Comparison of ENCODE assay signal across 9 cellular contexts in the genomic region with DNA sequence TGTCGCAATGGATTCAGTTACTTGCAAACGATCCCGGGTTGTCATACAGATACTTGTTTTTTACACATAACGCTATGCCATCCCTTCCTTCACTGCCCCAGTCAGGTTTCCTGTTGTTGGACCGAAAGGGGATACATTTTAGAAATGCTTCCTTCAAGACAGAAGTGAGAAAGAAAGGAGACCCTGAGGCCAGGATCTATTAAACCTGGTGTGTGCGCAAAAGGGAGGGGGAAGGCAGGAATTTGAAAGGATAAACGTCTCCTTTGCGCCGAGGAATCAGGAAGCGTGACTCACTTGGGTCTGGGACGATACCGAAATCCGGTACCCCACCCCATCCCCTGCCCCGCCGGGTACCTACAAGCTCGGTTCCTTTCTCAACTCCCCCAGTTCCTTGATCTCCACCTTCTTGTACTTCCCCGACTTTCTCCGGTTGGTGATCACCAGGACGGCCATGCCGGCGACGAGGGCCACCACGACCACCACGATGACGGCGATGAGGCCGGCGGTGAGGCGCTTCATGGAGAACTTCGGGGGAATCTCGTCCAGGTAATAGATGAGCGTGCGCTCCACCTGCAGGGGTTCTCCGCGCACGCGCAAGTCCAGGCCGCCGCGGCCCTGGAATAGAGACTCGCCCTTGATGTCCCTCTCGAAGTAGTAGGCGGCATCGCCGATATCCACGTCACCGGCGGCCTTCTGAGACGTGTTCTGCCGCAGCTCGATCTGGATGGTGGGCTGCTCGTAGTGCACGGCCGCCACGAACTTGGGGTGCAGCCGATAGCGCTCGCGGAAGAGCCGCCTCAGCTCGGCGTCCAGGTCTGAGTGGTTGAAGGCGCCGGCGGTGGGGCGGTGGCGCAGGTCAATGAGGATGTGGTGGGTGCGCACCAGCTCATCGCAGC. TPM values are rescaled to one million over a fixed set of nuclear protein-coding genes. Genes with fewer than 3 reads are reported as not detected.
DNase-seq lines count a peak whose midpoint lies in the region; ATAC-seq and TF ChIP-seq lines count a peak whose summit lies in the region.
"Had no signal": no experiment of that assay in that cellular context is flagged by ENCODE, and none has a peak within 500 bp of the region (broad histone marks: within the 10 kb centered on the region; RNA-seq: fewer than 3 reads in every experiment).

No MANE protein-coding gene starts in this region.

- H3K9me3 Mint-ChIP-seq in activated CD4-positive, alpha-beta memory T cell treated with anti-CD3 and anti-CD28 coated beads, Interleukin-2, amount 10 ng/mL, durations not matched to agents 7 days and 5 days = no peaks in the 10 kb centered on the region

- peaks cover 3% of the 10 kb centered on the region for H3K36me3 Mint-ChIP-seq in activated CD4-positive, alpha-beta memory T cell treated with anti-CD3 and anti-CD28 coated beads, Interleukin-2, amount 10 ng/mL, durations not matched to agents 7 days and 5 days (ENCODE audit: low read depth)

- H3K27ac Mint-ChIP-seq in activated CD4-positive, alpha-beta memory T cell treated with anti-CD3 and anti-CD28 coated beads, Interleukin-2, amount 10 ng/mL, durations not matched to agents 7 days and 5 days = no peak overlapping the region

- POLR2A ChIA-PET in activated CD4-positive, alpha-beta memory T cell treated with anti-CD3 and anti-CD28 coated beads, Interleukin-2, amount 10 ng/mL, durations not matched to agents 7 days and 5 days (lab: Charles Lee) = no interaction called here

- CTCF ChIA-PET in activated CD4-positive, alpha-beta memory T cell treated with anti-CD3 and anti-CD28 coated beads, Interleukin-2, amount 10 ng/mL, durations not matched to agents 7 days and 5 days (lab: Charles Lee) = interaction anchor here (1.4 kb wide), 1 partner anchor 61 kb away, joined by 3 read pairs; no protein-coding TSS in a partner anchor

- H3K4me1 Mint-ChIP-seq in activated CD4-positive, alpha-beta memory T cell treated with anti-CD3 and anti-CD28 coated beads, Interleukin-2, amount 10 ng/mL, durations not matched to agents 7 days and 5 days = peaks cover 36% of the 10 kb centered on the region

- peaks cover 77% of the 10 kb centered on the region for H3K27me3 Mint-ChIP-seq in activated CD4-positive, alpha-beta memory T cell treated with anti-CD3 and anti-CD28 coated beads, Interleukin-2, amount 10 ng/mL, durations not matched to agents 7 days and 5 days

- DNase-seq in DMS53 (lab: John Stamatoyannopoulos, UW) (peak; percentile 93), fibroblast of the aortic adventitia (ENCODE audit: low read depth) (no peak), posterior vena cava (ENCODE audit: low spot score) (peak; percentile 84), hippocampal formation (lab: John Stamatoyannopoulos, UW) (no peak)
- DNase-seq in activated CD4-positive, alpha-beta memory T cell treated with anti-CD3 and anti-CD28 coated beads, Interleukin-2, amount 10 ng/mL, durations not matched to agents 7 days and 5 days = no peak
- DNase-seq: NCI-H2081 had no signal

- H3K4me3 Mint-ChIP-seq in activated CD4-positive, alpha-beta memory T cell treated with anti-CD3 and anti-CD28 coated beads, Interleukin-2, amount 10 ng/mL, durations not matched to agents 7 days and 5 days = peak overlapping the region; percentile 52

- peak overlapping the region; percentile 9 for H3K4me3 ChIP-seq in fibroblast of the aortic adventitia (ENCODE audit: low read depth, low read length)

- ATAC-seq in GM21390 (IDR thresholded peaks at IDR 0.05; ENCODE audit: unreplicated experiment) (no peak), GM21528 (IDR thresholded peaks at IDR 0.05; ENCODE audit: low FRiP score, unreplicated experiment) (no peak), HG03108 (IDR thresholded peaks at IDR 0.05; ENCODE audit: unreplicated experiment) (no peak)

- no peak for TF ChIP-seq CTCF in fibroblast of the aortic adventitia (IDR thresholded peaks at IDR 0.05; ENCODE audit: insufficient read depth, low read length)

- intact Hi-C loops in posterior vena cava (cut with DNase I) = no loop called here

RNA-seq across cellular contexts. Expression of a gene that starts 1.0 kb away (rescaled TPM):
- total RNA-seq in activated CD4-positive, alpha-beta memory T cell treated with anti-CD3 and anti-CD28 coated beads, Interleukin-2, amount 10 ng/mL, durations not matched to agents 7 days and 5 days = not detected
- 0.36 and 0.82 TPM in 2 replicates for total RNA-seq in fibroblast of the aortic adventitia (ENCODE audit: low replicate concordance)
- total RNA-seq in posterior vena cava = 10 to 100 TPM in 1 of 2 donors, 1 to 10 TPM in 1; 5.6 to 19.1 TPM

RNA-seq across cellular contexts. Expression of a gene that starts 29.6 kb away (rescaled TPM):
- 10 to 100 TPM; 21.9 to 23.1 TPM for total RNA-seq in activated CD4-positive, alpha-beta memory T cell treated with anti-CD3 and anti-CD28 coated beads, Interleukin-2, amount 10 ng/mL, durations not matched to agents 7 days and 5 days
- total RNA-seq in fibroblast of the aortic adventitia (ENCODE audit: low replicate concordance) (22.9 and 30.7 TPM in 2 replicates), posterior vena cava (10 to 100 TPM; 14.1 to 27.2 TPM)

Comparison
In these comparisons a context has a peak if more than half of its experiments do, and no peak if none do; other contexts are left out.
1. DNase-seq: peak in DMS53 (single experiment) and posterior vena cava (single experiment); none in activated CD4-positive, alpha-beta memory T cell treated with anti-CD3 and anti-CD28 coated beads, Interleukin-2, amount 10 ng/mL, durations not matched to agents 7 days and 5 days (single experiment), fibroblast of the aortic adventitia (single experiment) and hippocampal formation (0 of 2).